ENCODE assay signal across 9 cellular contexts in genomic region chr5:54514269-54514668, GRCh38. TPM values are rescaled to one million over a fixed set of nuclear protein-coding genes. Genes with fewer than 3 reads are reported as not detected.
DNase-seq lines count a peak whose midpoint lies in the region; ATAC-seq, FAIRE-seq and TF ChIP-seq lines count a peak whose summit lies in the region.
"Had no signal": no experiment of that assay in that cellular context is flagged by ENCODE, and none has a peak within 500 bp of the region (broad histone marks: within the 10 kb centered on the region; RNA-seq: fewer than 3 reads in every experiment).

No MANE protein-coding gene starts in this region.

- no peaks in the 10 kb centered on the region; the same call in 1 of the 2 replicates for H3K36me3 ChIP-seq in MM.1S (replicated peaks; ENCODE audit: insufficient read depth, low read length)
- H3K36me3 ChIP-seq in K562 (ENCODE audit: control insufficient read depth, insufficient read depth, low read length) = peaks cover 4% of the 10 kb centered on the region; the same call in 1 of the 3 replicates
- peaks cover 7% of the 10 kb centered on the region for H3K36me3 ChIP-seq in neuron (ENCODE audit: insufficient read depth, low read length)
- peaks cover 0 to 3% (median 0%) of the 10 kb centered on the region in 4 donors for H3K36me3 ChIP-seq in stomach

- H3K27me3 ChIP-seq in MM.1S (replicated peaks; ENCODE audit: insufficient read depth, low read length) = no peaks in the 10 kb centered on the region
- H3K27me3 ChIP-seq in K562 (ENCODE audit: control insufficient read depth in 2 of 2, insufficient read depth in 2 of 2, low read length in 2 of 2) = no peaks in the 10 kb centered on the region
- no peaks in the 10 kb centered on the region for H3K27me3 ChIP-seq in neuron (ENCODE audit: insufficient read depth, low read length)
- no peaks in the 10 kb centered on the region for H3K27me3 ChIP-seq in stomach

- no TSS peak for BruUV-seq in K562 (replicated peaks; lab: Mats Ljungman, UMichigan)

- H4K20me1 ChIP-seq in MM.1S (ENCODE audit: insufficient read depth, low read length) (no peaks in the 10 kb centered on the region), K562 (replicated peaks; ENCODE audit: control insufficient read depth, insufficient read depth, low read length) (no peaks in the 10 kb centered on the region)

- H3K9ac ChIP-seq in MM.1S (ENCODE audit: low read length) (no peak overlapping the region), K562 (ENCODE audit: insufficient read depth in 1 of 2, low read depth in 2 of 2, low read length in 2 of 2) (no peak overlapping the region)

- in situ Hi-C loops in K562 (cut with MboI) = no loop called here

- CTCF ChIA-PET in K562 (lab: Yijun Ruan, JAX; ENCODE audit: low intra/inter-chr PET ratio) = interaction anchor here (0.9 kb wide), 1 partner anchor 353 kb away, joined by 3 read pairs; no protein-coding TSS in a partner anchor

- H3K9me2 ChIP-seq in MM.1S (replicated peaks; ENCODE audit: insufficient read depth, low read length) = no peaks in the 10 kb centered on the region

- H2AFZ ChIP-seq in MM.1S (ENCODE audit: low read length) (no peak overlapping the region), K562 (ENCODE audit: low read depth, low read length) (no peak overlapping the region), neuron (ENCODE audit: low read depth, low read length) (peak overlapping the region; percentile 27)

- DNase-seq in ELF-1 (ENCODE audit: low read depth, low spot score) = peak; percentile 27
- DNase-seq in MM.1S = peak; percentile 46
- DNase-seq in K562 (ENCODE audit: extremely low read depth in 1 of 4, low spot score in 3 of 4) = peak in 1 of 4 experiments; percentile 25
- no peak for DNase-seq in stomach
- no peak for DNase-seq in NCI-H2081 (lab: John Stamatoyannopoulos, UW)
- DNase-seq: NCI-H446 had no signal

- POLR2A ChIA-PET in K562 (lab: Yijun Ruan, JAX) = no interaction called here

- peaks cover 13% of the 10 kb centered on the region for H3K4me1 ChIP-seq in MM.1S (ENCODE audit: low read length)
- H3K4me1 ChIP-seq in K562 (replicated peaks in 1 of 2; ENCODE audit: control insufficient read depth in 2 of 2, insufficient read depth in 2 of 2, low read length in 2 of 2) = peaks cover under 1 to 19% of the 10 kb centered on the region in 2 experiments; a peak in 4 of 5 replicates
- peaks cover 38% of the 10 kb centered on the region for H3K4me1 ChIP-seq in neuron (ENCODE audit: insufficient read depth, low read length)
- peaks cover 0 to 18% (median 15%) of the 10 kb centered on the region in 4 donors for H3K4me1 ChIP-seq in stomach

- intact Hi-C loops in K562 (cut with micrococcal nuclease) = loop anchor here (10.0 kb wide), 1 partner anchor 111 kb away; no protein-coding TSS in a partner anchor
- intact Hi-C loops in stomach (cut with DNase I; ENCODE audit: low total_unique reads) = no loop called here

- TF ChIP-seq POLR2A in K562 (conservative IDR thresholded peaks at IDR 0.05) (no peak), stomach (IDR thresholded peaks at IDR 0.05) (no peak)

- H3K79me2 ChIP-seq in MM.1S (ENCODE audit: low read length) (peaks cover 16% of the 10 kb centered on the region), K562 (ENCODE audit: control insufficient read depth, insufficient read depth, low read length) (peaks cover 10% of the 10 kb centered on the region; the same call in 1 of the 3 replicates)

- H3F3A ChIP-seq in MM.1S (ENCODE audit: insufficient read depth, low read length) = peaks cover 8% of the 10 kb centered on the region; the same call in 1 of the 2 replicates

- 0 out of 4 replicates have a peak, but pooled peaks of 1 of the 2 experiments have one; percentile 5 for TF ChIP-seq RAD21 in K562 (CRISPR knock-in tag; conservative IDR thresholded peaks at IDR 0.05 in 1 of 2, IDR thresholded peaks at IDR 0.05 in 1 of 2)

- H3K9me1 ChIP-seq in K562 (ENCODE audit: control insufficient read depth, insufficient read depth, low read length) = no peaks in the 10 kb centered on the region

- TF ChIP-seq EP300 in K562 (IDR thresholded peaks at IDR 0.05; ENCODE audit: low read length) (no peak), stomach (IDR thresholded peaks at IDR 0.05) (no peak)

- no peak for TF ChIP-seq CTCF in MM.1S (IDR thresholded peaks at IDR 0.05; ENCODE audit: low read length)
- TF ChIP-seq CTCF in K562 (IDR thresholded peaks at IDR 0.05 in 2 of 3, conservative IDR thresholded peaks at IDR 0.05 in 1 of 3; ENCODE audit: insufficient read depth in 2 of 3, low read depth in 1 of 3, low read length in 3 of 3) = 0 out of 6 replicates have a peak, but pooled peaks of 1 of the 3 experiments have one; percentile 5
- no peak for TF ChIP-seq CTCF in stomach (IDR thresholded peaks at IDR 0.05)

- ATAC-seq in K562 = no peak
- no peak for ATAC-seq in GM21381 (IDR thresholded peaks at IDR 0.05; ENCODE audit: unreplicated experiment)
- ATAC-seq: activated T-helper 17 cell treated with anti-CD3 and anti-CD28 coated beads, Interleukin-2, amount 50 U/mL, for 72 hours had no signal

- H3K9me3 ChIP-seq in MM.1S (replicated peaks; ENCODE audit: insufficient read depth, low read length) (no peaks in the 10 kb centered on the region), K562 (replicated peaks; ENCODE audit: control insufficient read depth, insufficient read depth, low read depth, low read length) (no peaks in the 10 kb centered on the region), neuron (ENCODE audit: low read length) (peaks cover 6% of the 10 kb centered on the region), stomach (no peaks in the 10 kb centered on the region)

- FAIRE-seq in K562 (lab: Jason Lieb, UNC) = no peak

- 0 out of 2 replicates have a peak overlapping the region, but pooled peaks have one; percentile 18 for H3K4me2 ChIP-seq in MM.1S (ENCODE audit: low read depth, low read length)
- no peak overlapping the region for H3K4me2 ChIP-seq in K562 (ENCODE audit: insufficient read depth, low read length)

- no peak overlapping the region for H3K27ac ChIP-seq in MM.1S (ENCODE audit: low read length)
- H3K27ac ChIP-seq in K562 (ENCODE audit: extremely low read depth, low read depth, low read length) = no peak overlapping the region
- no peak overlapping the region for H3K27ac ChIP-seq in stomach

- H3K4me3 ChIP-seq in MM.1S (ENCODE audit: low read length) = no peak overlapping the region
- H3K4me3 ChIP-seq in K562 = no peak overlapping the region
- H3K4me3 ChIP-seq in neuron (ENCODE audit: low read length) = peak overlapping the region; percentile 32
- H3K4me3 ChIP-seq in stomach = no peak overlapping the region

- 26% methylated on average over 4 of the region's 4 CpGs for WGBS in K562 (ENCODE audit: insufficient coverage, low coverage, missing lambda C conversion rate)
- WGBS in stomach, 5 donors = 19 to 31% (median 22%) methylated on average over 4 of the region's 4 CpGs

TF ChIP-seq in K562, 482 proteins besides CTCF, POLR2A, EP300 and RAD21:
- TF ChIP-seq NFE2 (IDR thresholded peaks at IDR 0.05; ENCODE audit: low read depth) (0 out of 2 replicates have a peak, but pooled peaks have one; percentile 9), SMARCA5 (IDR thresholded peaks at IDR 0.05) (no peak)
TF ChIP-seq in K562: peak in this region for 1.

RNA-seq across cellular contexts. Expression of gene SNX18, which starts 3.3 kb away (rescaled TPM):
- total RNA-seq in K562 (2011; cell fraction: chromatin; rRNA removed; ENCODE audit: low replicate concordance) = 10.2 and 10.4 TPM in 2 replicates
- 7.7 and 9.9 TPM in 2 replicates for total RNA-seq in K562 (2011; cell fraction: nucleolus; rRNA removed)
- 8.5 and 10.4 TPM in 2 replicates for total RNA-seq in K562 (2011; cell fraction: nucleoplasm; rRNA removed)
- 7.0 and 8.0 TPM in 2 replicates for total RNA-seq in K562 (2014; rRNA removed)
- 8.4 and 9.2 TPM in 2 replicates for total RNA-seq in K562 (2014; rRNA removed; fragmentation: Illumina TruSeq; extraction: Trizol)
- 8.0 and 8.8 TPM in 2 replicates for total RNA-seq in K562 (2015; rRNA removed; fragmentation: Illumina TruSeq; extraction: Trizol)
- 7.8 and 8.2 TPM in 2 replicates for total RNA-seq in K562 (2021)
- polyA plus RNA-seq in K562 (2011; rRNA removed) = 5.0 and 5.1 TPM in 2 replicates
- 3.4 and 5.7 TPM in 2 replicates for polyA plus RNA-seq in K562 (2011; cell fraction: cytosol; rRNA removed)
- 3.2 and 3.9 TPM in 2 replicates for polyA plus RNA-seq in K562 (2011; cell fraction: nucleus; rRNA removed)
- 4.8 and 5.2 TPM in 2 replicates for polyA plus RNA-seq in K562 (2012)
- polyA plus RNA-seq in K562 (2014; fragmentation: Illumina TruSeq; extraction: Trizol) = 5.2 and 6.0 TPM in 2 replicates
- polyA plus RNA-seq in K562 (2014; fragmentation: Nextera tagmentation; extraction: Ambion mirVana) = 1 to 10 TPM; 2.3 to 3.4 TPM
- 4.3 and 5.4 TPM in 2 replicates for polyA plus RNA-seq in K562 (2014; rRNA removed)
- 11.7 and 12.4 TPM in 2 replicates for polyA minus RNA-seq in K562 (2011; rRNA and poly(A)+ RNA removed)
- polyA minus RNA-seq in K562 (2011; cell fraction: cytosol; rRNA and poly(A)+ RNA removed) = 7.0 and 8.8 TPM in 2 replicates
- polyA minus RNA-seq in K562 (2011; cell fraction: nucleus; rRNA and poly(A)+ RNA removed) = 10.5 and 15.6 TPM in 2 replicates
- total RNA-seq in stomach = 10 to 100 TPM; 23.9 to 77.9 (median 40.4) TPM
- polyA plus RNA-seq in stomach = 10 to 100 TPM in 2 of 3 donors, 1 to 10 TPM in 1; 4.4 to 14.2 (median 12.5) TPM

RNA-seq across cellular contexts. Expression of gene HSPB3, which starts 58.8 kb away (rescaled TPM):
- total RNA-seq in K562 (2011; cell fraction: chromatin; rRNA removed; ENCODE audit: low replicate concordance) = 18.1 and 32.8 TPM in 2 replicates
- 9.3 and 13.2 TPM in 2 replicates for total RNA-seq in K562 (2011; cell fraction: nucleolus; rRNA removed)
- total RNA-seq in K562 (2011; cell fraction: nucleoplasm; rRNA removed) = 9.8 and 15.8 TPM in 2 replicates
- 3.3 and 4.3 TPM in 2 replicates for total RNA-seq in K562 (2014; rRNA removed)
- 4.0 and 6.1 TPM in 2 replicates for total RNA-seq in K562 (2014; rRNA removed; fragmentation: Illumina TruSeq; extraction: Trizol)
- 3.4 and 3.7 TPM in 2 replicates for total RNA-seq in K562 (2015; rRNA removed; fragmentation: Illumina TruSeq; extraction: Trizol)
- 4.1 and 4.3 TPM in 2 replicates for total RNA-seq in K562 (2021)
- polyA plus RNA-seq in K562 (2011; rRNA removed) = 3.2 and 5.0 TPM in 2 replicates
- polyA plus RNA-seq in K562 (2011; cell fraction: cytosol; rRNA removed) = 1.4 and 3.8 TPM in 2 replicates
- polyA plus RNA-seq in K562 (2011; cell fraction: nucleus; rRNA removed) = 7.9 and 9.1 TPM in 2 replicates
- 3.3 and 3.9 TPM in 2 replicates for polyA plus RNA-seq in K562 (2012)
- 5.0 and 6.3 TPM in 2 replicates for polyA plus RNA-seq in K562 (2014; fragmentation: Illumina TruSeq; extraction: Trizol)
- 1 to 10 TPM; 2.4 to 3.1 TPM for polyA plus RNA-seq in K562 (2014; fragmentation: Nextera tagmentation; extraction: Ambion mirVana)
- polyA plus RNA-seq in K562 (2014; rRNA removed) = 4.1 and 6.9 TPM in 2 replicates
- polyA minus RNA-seq in K562 (2011; rRNA and poly(A)+ RNA removed) = 5.8 and 6.8 TPM in 2 replicates
- 1.1 and 2.5 TPM in 2 replicates for polyA minus RNA-seq in K562 (2011; cell fraction: cytosol; rRNA and poly(A)+ RNA removed)
- 3.9 and 8.2 TPM in 2 replicates for polyA minus RNA-seq in K562 (2011; cell fraction: nucleus; rRNA and poly(A)+ RNA removed)
- total RNA-seq in stomach = 1 to 10 TPM in 1 of 5 donors, not detected in 4; 9.4 TPM
- polyA plus RNA-seq in stomach = 1 to 10 TPM in 1 of 3 donors, not detected in 2; 1.2 TPM
- total RNA-seq: activated T-helper 17 cell treated with anti-CD3 and anti-CD28 coated beads, Interleukin-2, amount 50 U/mL, for 72 hours had no signal

Comparison
In these comparisons a context has a peak if more than half of its experiments do, and no peak if none do; other contexts are left out.
1. DNase-seq: peak in ELF-1 (single experiment) and MM.1S (single experiment); none in stomach (single experiment) and NCI-H2081 (0 of 2).